ENCODE assay signal across 25 cellular contexts in genomic region chr2:9647884-9648283, GRCh38.
"Had no signal": no experiment of that assay in that cellular context is flagged by ENCODE, and none has a peak within 500 bp of the region (broad histone marks: within the 10 kb centered on the region; RNA-seq: fewer than 3 reads in every experiment).

No MANE protein-coding gene starts in this region.

- H3K9me3 ChIP-seq: breast epithelium, Peyer's patch had no signal

- H3K4me1 Mint-ChIP-seq: activated naive CD4-positive, alpha-beta T cell treated with anti-CD3 and anti-CD28 coated beads, Interleukin-2, amount 50 U/mL, for 24 hours had no signal

- H3K27me3 Mint-ChIP-seq: activated naive CD4-positive, alpha-beta T cell treated with anti-CD3 and anti-CD28 coated beads, Interleukin-2, amount 50 U/mL, for 24 hours; T-helper 17 cell had no signal

- H3K4me3 ChIP-seq: breast epithelium, Peyer's patch had no signal

- H3K4me1 ChIP-seq: breast epithelium, Peyer's patch had no signal

- H3K27me3 ChIP-seq: breast epithelium, Peyer's patch had no signal

- H3K27ac ChIP-seq: breast epithelium, Peyer's patch, RWPE1 had no signal

- H3K36me3 Mint-ChIP-seq: activated naive CD4-positive, alpha-beta T cell treated with anti-CD3 and anti-CD28 coated beads, Interleukin-2, amount 50 U/mL, for 24 hours; WTC11 had no signal

- H3K9me3 Mint-ChIP-seq: activated naive CD4-positive, alpha-beta T cell treated with anti-CD3 and anti-CD28 coated beads, Interleukin-2, amount 50 U/mL, for 24 hours; activated T-cell treated with anti-CD3 and anti-CD28 coated beads, Interleukin-2, amount 50 U/mL, for 24 hours; activated T-helper 1 cell treated with anti-CD3 and anti-CD28 coated beads, Interleukin-12 subunit alpha, Interleukin-12 subunit beta, Interleukin-2, Interleukin-4 antibody, amounts not matched to agents 30 ng/mL and 10 ng/mL and 1 ng/mL, durations not matched to agents 14 hours and 24 hours and 36 hours had no signal

- H3K27ac Mint-ChIP-seq: activated CD8-positive, alpha-beta memory T cell treated with anti-CD3 and anti-CD28 coated beads, Interleukin-2, amount 10 ng/mL, durations not matched to agents 7 days and 5 days; activated naive CD4-positive, alpha-beta T cell treated with anti-CD3 and anti-CD28 coated beads, Interleukin-2, amount 50 U/mL, for 24 hours; activated T-cell treated with anti-CD3 and anti-CD28 coated beads, Interleukin-2, amount 50 U/mL, for 24 hours; T-helper 17 cell; WTC11 had no signal

- H3K36me3 ChIP-seq: breast epithelium, Peyer's patch had no signal

- ATAC-seq: activated CD8-positive, alpha-beta memory T cell treated with anti-CD3 and anti-CD28 coated beads, Interleukin-2, amount 10 ng/mL, durations not matched to agents 7 days and 5 days; T-helper 17 cell; WTC11 had no signal

- H3K4me3 Mint-ChIP-seq: activated CD8-positive, alpha-beta memory T cell treated with anti-CD3 and anti-CD28 coated beads, Interleukin-2, amount 10 ng/mL, durations not matched to agents 7 days and 5 days; activated naive CD4-positive, alpha-beta T cell treated with anti-CD3 and anti-CD28 coated beads, Interleukin-2, amount 50 U/mL, for 24 hours; activated T-cell treated with anti-CD3 and anti-CD28 coated beads, Interleukin-2, amount 50 U/mL, for 24 hours; activated T-helper 1 cell treated with anti-CD3 and anti-CD28 coated beads, Interleukin-12 subunit alpha, Interleukin-12 subunit beta, Interleukin-2, Interleukin-4 antibody, amounts not matched to agents 30 ng/mL and 10 ng/mL and 1 ng/mL, durations not matched to agents 14 hours and 24 hours and 36 hours; T-helper 17 cell; WTC11 had no signal

- DNase-seq: activated CD4-positive, alpha-beta T cell treated with anti-CD3 and anti-CD28 coated beads for 48 hours; activated CD4-positive, alpha-beta T cell treated with anti-CD3 and anti-CD28 coated beads, Interleukin-2, amount 50 U/mL, for 48 hours; activated CD4-positive, CD25-positive, alpha-beta regulatory T cell treated with anti-CD3 and anti-CD28 coated beads, Interleukin-2, amount 50 U/mL, for 72 hours; activated CD8-positive, alpha-beta memory T cell treated with anti-CD3 and anti-CD28 coated beads, Interleukin-2, amount 10 ng/mL, durations not matched to agents 7 days and 5 days; activated effector memory CD4-positive, alpha-beta T cell treated with Interleukin-2 at 50 U/mL for 16 hours; activated naive CD4-positive, alpha-beta T cell; activated T-cell treated with anti-CD3 and anti-CD28 coated beads, Interleukin-2, amount 50 U/mL, for 24 hours; caudate nucleus; Kasumi-1; NCI-H1048; NCI-H1930; NCI-H2171; NCI-H2227 treated with DMSO at 0.1 percent for 48 hours; NCI-H82; NK-92 treated with Interleukin-12 subunit alpha and Interleukin-12 subunit beta, amount 100 ng/mL, for 24 hours; OCI-M1; Peyer's patch; Right ventricle myocardium superior; T-helper 17 cell; T-helper 9 cell had no signal
